ENCODE assay signal across 13 cellular contexts in genomic region chr22:45170001-45170466, GRCh38. TPM values are rescaled to one million over a fixed set of nuclear protein-coding genes. Genes with fewer than 3 reads are reported as not detected.
A peak's percentile ranks its signal among the peaks of the same experiment; 100 is the strongest.
DNase-seq lines count a peak whose midpoint lies in the region; ATAC-seq and TF ChIP-seq lines count a peak whose summit lies in the region.
"Had no signal": no experiment of that assay in that cellular context is flagged by ENCODE, and none has a peak within 500 bp of the region (broad histone marks: within the 10 kb centered on the region; RNA-seq: fewer than 3 reads in every experiment).

No MANE protein-coding gene starts in this region.

- H3K36me3 ChIP-seq in lower lobe of right lung (peaks cover 81% of the 10 kb centered on the region), right lobe of liver (peaks cover 0 to 78% (median 34%) of the 10 kb centered on the region in 4 donors)

- intact Hi-C loops in lower lobe of right lung (cut with DNase I), result no loop called here
- intact Hi-C loops in right lobe of liver (cut with DNase I), result no loop called here

- no peaks in the 10 kb centered on the region for H3K9me3 Mint-ChIP-seq in activated CD8-positive, alpha-beta memory T cell treated with anti-CD3 and anti-CD28 coated beads, Interleukin-2, amount 10 ng/mL, durations not matched to agents 7 days and 5 days (ENCODE audit: low read depth)
- no peaks in the 10 kb centered on the region for H3K9me3 Mint-ChIP-seq in type B pancreatic cell

- H3K27ac ChIP-seq in foreskin keratinocyte, result no peak overlapping the region
- no peak overlapping the region for H3K27ac ChIP-seq in lower lobe of right lung
- H3K27ac ChIP-seq in right lobe of liver, result no peak overlapping the region
- H3K27ac ChIP-seq: coronary artery, right atrium auricular region had no signal

- peaks cover 76% of the 10 kb centered on the region for H3K36me3 Mint-ChIP-seq in activated CD8-positive, alpha-beta memory T cell treated with anti-CD3 and anti-CD28 coated beads, Interleukin-2, amount 10 ng/mL, durations not matched to agents 7 days and 5 days
- peaks cover 41% of the 10 kb centered on the region for H3K36me3 Mint-ChIP-seq in type B pancreatic cell

- CTCF ChIA-PET in activated CD8-positive, alpha-beta memory T cell treated with anti-CD3 and anti-CD28 coated beads, Interleukin-2, amount 10 ng/mL, durations not matched to agents 7 days and 5 days (lab: Charles Lee), result no interaction called here

- H3K4me3 Mint-ChIP-seq in activated CD8-positive, alpha-beta memory T cell treated with anti-CD3 and anti-CD28 coated beads, Interleukin-2, amount 10 ng/mL, durations not matched to agents 7 days and 5 days, result no peak overlapping the region
- H3K4me3 Mint-ChIP-seq in type B pancreatic cell, result peak overlapping the region; percentile 50

- peak; percentile 45 for DNase-seq in stimulated activated CD4-positive, alpha-beta T cell treated with anti-CD3 and anti-CD28 coated beads, Interleukin-15, amount 100 ng/mL, for 24 hours
- DNase-seq in stimulated activated CD4-positive, alpha-beta T cell treated with anti-CD3 and anti-CD28 coated beads, Interleukin-4, amount 100 ng/mL, for 1 hour, result no peak
- DNase-seq in activated CD8-positive, alpha-beta memory T cell treated with anti-CD3 and anti-CD28 coated beads, Interleukin-2, amount 10 ng/mL, durations not matched to agents 7 days and 5 days, result peak; percentile 35
- no peak for DNase-seq in foreskin keratinocyte
- DNase-seq in type B pancreatic cell (ENCODE audit: extremely low spot score, unreplicated experiment), result no peak
- no peak for DNase-seq in lower lobe of right lung
- DNase-seq in right lobe of liver, result no peak
- DNase-seq: mesenchymal stem cell, NCI-H446, SK-N-SH had no signal

- H3K4me1 ChIP-seq in foreskin keratinocyte, result peaks cover 17% of the 10 kb centered on the region
- peaks cover 24% of the 10 kb centered on the region for H3K4me1 ChIP-seq in lower lobe of right lung
- H3K4me1 ChIP-seq in right lobe of liver, result peaks cover 0 to 18% (median 4%) of the 10 kb centered on the region in 4 donors

- H3K9me3 ChIP-seq in lower lobe of right lung, result no peaks in the 10 kb centered on the region
- no peaks in the 10 kb centered on the region for H3K9me3 ChIP-seq in right lobe of liver
- H3K9me3 ChIP-seq: right atrium auricular region, SK-N-SH had no signal

- TF ChIP-seq CTCF in foreskin keratinocyte (conservative IDR thresholded peaks at IDR 0.05) (no peak), type B pancreatic cell (conservative IDR thresholded peaks at IDR 0.05) (no peak), lower lobe of right lung (IDR thresholded peaks at IDR 0.05) (no peak), right lobe of liver (IDR thresholded peaks at IDR 0.05) (no peak)

- no peak overlapping the region for H3K4me3 ChIP-seq in lower lobe of right lung
- H3K4me3 ChIP-seq in right lobe of liver, result no peak overlapping the region
- H3K4me3 ChIP-seq: coronary artery, right atrium auricular region had no signal

- ATAC-seq in activated CD8-positive, alpha-beta memory T cell treated with anti-CD3 and anti-CD28 coated beads, Interleukin-2, amount 10 ng/mL, durations not matched to agents 7 days and 5 days, result peak; percentile 51
- ATAC-seq in foreskin keratinocyte (peak; percentile 37), lower lobe of right lung (no peak), right lobe of liver (no peak), HG03175 (IDR thresholded peaks at IDR 0.05; ENCODE audit: unreplicated experiment) (no peak)

- H3K27me3 ChIP-seq in foreskin keratinocyte (no peaks in the 10 kb centered on the region), lower lobe of right lung (ENCODE audit: low read depth) (no peaks in the 10 kb centered on the region), right lobe of liver (no peaks in the 10 kb centered on the region)
- H3K27me3 ChIP-seq: right atrium auricular region had no signal

- peaks cover 79% of the 10 kb centered on the region for H3K4me1 Mint-ChIP-seq in activated CD8-positive, alpha-beta memory T cell treated with anti-CD3 and anti-CD28 coated beads, Interleukin-2, amount 10 ng/mL, durations not matched to agents 7 days and 5 days
- H3K4me1 Mint-ChIP-seq in type B pancreatic cell (ENCODE audit: unreplicated experiment), result peaks cover 9% of the 10 kb centered on the region

- no peaks in the 10 kb centered on the region for H3K27me3 Mint-ChIP-seq in activated CD8-positive, alpha-beta memory T cell treated with anti-CD3 and anti-CD28 coated beads, Interleukin-2, amount 10 ng/mL, durations not matched to agents 7 days and 5 days
- H3K27me3 Mint-ChIP-seq in type B pancreatic cell, result no peaks in the 10 kb centered on the region

- WGBS in right lobe of liver (ENCODE audit: insufficient coverage, low coverage, low lambda C conversion rate, missing lambda C conversion rate), result 64% methylated on average over 11 of the region's 12 CpGs

- no peak for TF ChIP-seq POLR2A in right lobe of liver (IDR thresholded peaks at IDR 0.05)

- peak overlapping the region; percentile 75 for H3K27ac Mint-ChIP-seq in activated CD8-positive, alpha-beta memory T cell treated with anti-CD3 and anti-CD28 coated beads, Interleukin-2, amount 10 ng/mL, durations not matched to agents 7 days and 5 days
- H3K27ac Mint-ChIP-seq in type B pancreatic cell, result peak overlapping the region; percentile 92

RNA-seq across cellular contexts. Expression of gene NUP50, which starts 6.3 kb away (rescaled TPM):
- 100 to 1,000 TPM; 150 to 155 TPM for total RNA-seq in activated CD8-positive, alpha-beta memory T cell treated with anti-CD3 and anti-CD28 coated beads, Interleukin-2, amount 10 ng/mL, durations not matched to agents 7 days and 5 days
- 63.7 and 67.4 TPM in 2 replicates for total RNA-seq in foreskin keratinocyte
- 15.8 and 20.4 TPM in 2 replicates for polyA plus RNA-seq in foreskin keratinocyte
- total RNA-seq in type B pancreatic cell (ENCODE audit: low replicate concordance), result 83.6 and 93.0 TPM in 2 replicates
- total RNA-seq in lower lobe of right lung, result 49.5 TPM
- total RNA-seq in right lobe of liver, result 10 to 100 TPM; 26.4 to 57.2 (median 31.4) TPM

Comparison
In these comparisons a context has a peak if more than half of its experiments do, and no peak if none do; other contexts are left out.
1. DNase-seq: peak in stimulated activated CD4-positive, alpha-beta T cell treated with anti-CD3 and anti-CD28 coated beads, Interleukin-15, amount 100 ng/mL, for 24 hours (single experiment) and activated CD8-positive, alpha-beta memory T cell treated with anti-CD3 and anti-CD28 coated beads, Interleukin-2, amount 10 ng/mL, durations not matched to agents 7 days and 5 days (single experiment); none in stimulated activated CD4-positive, alpha-beta T cell treated with anti-CD3 and anti-CD28 coated beads, Interleukin-4, amount 100 ng/mL, for 1 hour (single experiment), foreskin keratinocyte (0 of 2), type B pancreatic cell (single experiment), lower lobe of right lung (single experiment) and right lobe of liver (0 of 3).
2. ATAC-seq: peak in activated CD8-positive, alpha-beta memory T cell treated with anti-CD3 and anti-CD28 coated beads, Interleukin-2, amount 10 ng/mL, durations not matched to agents 7 days and 5 days (single experiment) and foreskin keratinocyte (single experiment); none in lower lobe of right lung (0 of 2), right lobe of liver (0 of 4) and HG03175 (single experiment).